ENCODE assay signal across 18 cellular contexts in genomic region chr1:72115290-72115689, GRCh38.
DNase-seq lines count a peak whose midpoint lies in the region; ATAC-seq and TF ChIP-seq lines count a peak whose summit lies in the region.
"Had no signal": no experiment of that assay in that cellular context is flagged by ENCODE, and none has a peak within 500 bp of the region (broad histone marks: within the 10 kb centered on the region; RNA-seq: fewer than 3 reads in every experiment).

No MANE protein-coding gene starts in this region.

- no peak for ATAC-seq in Right ventricle myocardium inferior
- ATAC-seq: CD8-positive, alpha-beta T cell had no signal

- H3K9ac ChIP-seq in SK-N-MC (ENCODE audit: insufficient read length) = no peak overlapping the region
- H3K9ac ChIP-seq: GM23248 had no signal

- TF ChIP-seq CTCF in left ventricle myocardium inferior (IDR thresholded peaks at IDR 0.05; ENCODE audit: borderline replicate concordance) (no peak), uterus (IDR thresholded peaks at IDR 0.05) (no peak)

- intact Hi-C loops in left ventricle myocardium inferior (cut with micrococcal nuclease) (no loop called here), Right ventricle myocardium inferior (cut with DNase I) (no loop called here), uterus (cut with DNase I; ENCODE audit: low total_unique reads) (no loop called here)

- DNase-seq in left ventricle myocardium inferior (no peak), Right ventricle myocardium inferior (ENCODE audit: missing footprints) (no peak), SK-N-MC (ENCODE audit: low read depth, low spot score) (no peak), uterus (no peak), hippocampal formation (lab: John Stamatoyannopoulos, UW) (no peak)
- no peak for DNase-seq in effector CD8-positive, alpha-beta T cell (lab: John Stamatoyannopoulos, UW)
- DNase-seq in activated effector memory CD4-positive, alpha-beta T cell treated with Interleukin-2 at 50 U/mL for 16 hours = no peak
- DNase-seq: ACHN; AML-193; C1 segment of cervical spinal cord; Caco-2; CD8-positive, alpha-beta T cell; DMS153; DND-41; GM23248; H7; HCEC 1CT had no signal

- TF ChIP-seq POLR2A in uterus (IDR thresholded peaks at IDR 0.05) = no peak

- H3K9me3 ChIP-seq in left ventricle myocardium inferior (replicated peaks) (no peaks in the 10 kb centered on the region), SK-N-MC (ENCODE audit: low read depth, low read length) (no peaks in the 10 kb centered on the region), uterus (no peaks in the 10 kb centered on the region)
- H3K9me3 ChIP-seq: Caco-2 had no signal

- H3K27me3 ChIP-seq in left ventricle myocardium inferior (ENCODE audit: low read depth) (no peaks in the 10 kb centered on the region), uterus (no peaks in the 10 kb centered on the region)

- no peak overlapping the region for H3K4me3 ChIP-seq in left ventricle myocardium inferior
- H3K4me3 ChIP-seq in SK-N-MC = no peak overlapping the region
- H3K4me3 ChIP-seq in uterus = no peak overlapping the region
- H3K4me3 ChIP-seq: GM23248 had no signal

- peak overlapping the region; percentile 52 for H3K27ac ChIP-seq in left ventricle myocardium inferior (replicated peaks)
- peak overlapping the region; percentile 91; the same call in 1 of the 2 replicates for H3K27ac ChIP-seq in SK-N-MC
- H3K27ac ChIP-seq in uterus = peak overlapping the region; percentile 26 to 33
- H3K27ac ChIP-seq: 22Rv1, GM23248 had no signal

- no peaks in the 10 kb centered on the region for H3K36me3 ChIP-seq in left ventricle myocardium inferior
- H3K36me3 ChIP-seq in SK-N-MC (ENCODE audit: insufficient read depth, low read length) = no peaks in the 10 kb centered on the region
- H3K36me3 ChIP-seq in uterus = no peaks in the 10 kb centered on the region

- H3K4me1 ChIP-seq in left ventricle myocardium inferior (peaks cover 4% of the 10 kb centered on the region), uterus (no peaks in the 10 kb centered on the region)
- H3K4me1 ChIP-seq: Caco-2 had no signal

Comparison
In these comparisons a context has a peak if more than half of its experiments do, and no peak if none do; other contexts are left out.
1. H3K27ac ChIP-seq: peak in every context shown above with its lines; median percentile 91 in SK-N-MC; 52 in left ventricle myocardium inferior; 30 in uterus.